ENCODE assay signal across 1 cellular context in genomic region chr20:25632940-25633790, GRCh38.
TF ChIP-seq lines count a peak whose summit lies in the region.

No MANE protein-coding gene starts in this region.

TF ChIP-seq in HEK293, 187 proteins besides CTCF, POLR2A, EP300 and RAD21 (continued from another document and continues in another):
- TF ChIP-seq INSM2 (tag by site-specific recombination; IDR thresholded peaks at IDR 0.05) = 0 out of 2 replicates have a peak, but pooled peaks have one; percentile 28
- TF ChIP-seq ZSCAN23 (tag by site-specific recombination; IDR thresholded peaks at IDR 0.05) = no peak; the same call in 1 of the 2 replicates
- TF ChIP-seq ZNF76 (tag by site-specific recombination; IDR thresholded peaks at IDR 0.05; ENCODE audit: borderline replicate concordance, low read depth) = no peak
- no peak for TF ChIP-seq ZNF571 (tag by site-specific recombination; IDR thresholded peaks at IDR 0.05)
- TF ChIP-seq ZNF621 (tag by site-specific recombination; IDR thresholded peaks at IDR 0.05) = no peak
- TF ChIP-seq ZNF366 (tag by site-specific recombination; conservative IDR thresholded peaks at IDR 0.05) = peak; percentile 67
- TF ChIP-seq ZNF223 (tag by site-specific recombination; IDR thresholded peaks at IDR 0.05) = no peak
- TF ChIP-seq ZNF280D (tag by site-specific recombination; IDR thresholded peaks at IDR 0.05) = no peak
- TF ChIP-seq, protein P1, sequence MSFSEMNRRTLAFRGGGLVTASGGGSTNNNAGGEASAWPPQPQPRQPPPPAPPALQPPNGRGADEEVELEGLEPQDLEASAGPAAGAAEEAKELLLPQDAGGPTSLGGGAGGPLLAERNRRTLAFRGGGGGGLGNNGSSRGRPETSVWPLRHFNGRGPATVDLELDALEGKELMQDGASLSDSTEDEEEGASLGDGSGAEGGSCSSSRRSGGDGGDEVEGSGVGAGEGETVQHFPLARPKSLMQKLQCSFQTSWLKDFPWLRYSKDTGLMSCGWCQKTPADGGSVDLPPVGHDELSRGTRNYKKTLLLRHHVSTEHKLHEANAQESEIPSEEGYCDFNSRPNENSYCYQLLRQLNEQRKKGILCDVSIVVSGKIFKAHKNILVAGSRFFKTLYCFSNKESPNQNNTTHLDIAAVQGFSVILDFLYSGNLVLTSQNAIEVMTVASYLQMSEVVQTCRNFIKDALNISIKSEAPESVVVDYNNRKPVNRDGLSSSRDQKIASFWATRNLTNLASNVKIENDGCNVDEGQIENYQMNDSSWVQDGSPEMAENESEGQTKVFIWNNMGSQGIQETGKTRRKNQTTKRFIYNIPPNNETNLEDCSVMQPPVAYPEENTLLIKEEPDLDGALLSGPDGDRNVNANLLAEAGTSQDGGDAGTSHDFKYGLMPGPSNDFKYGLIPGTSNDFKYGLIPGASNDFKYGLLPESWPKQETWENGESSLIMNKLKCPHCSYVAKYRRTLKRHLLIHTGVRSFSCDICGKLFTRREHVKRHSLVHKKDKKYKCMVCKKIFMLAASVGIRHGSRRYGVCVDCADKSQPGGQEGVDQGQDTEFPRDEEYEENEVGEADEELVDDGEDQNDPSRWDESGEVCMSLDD (tag by site-specific recombination; IDR thresholded peaks at IDR 0.05) = no peak
- TF ChIP-seq ZNF664 (tag by site-specific recombination; IDR thresholded peaks at IDR 0.05) = no peak
- TF ChIP-seq ZSCAN4 (tag by site-specific recombination; IDR thresholded peaks at IDR 0.05) = no peak
- TF ChIP-seq ZNF747 (tag by site-specific recombination; IDR thresholded peaks at IDR 0.05) = no peak
- peak; percentile 40 for TF ChIP-seq SP3 (tag by site-specific recombination; IDR thresholded peaks at IDR 0.05)
- peak; percentile 77 for TF ChIP-seq ZNF629 (tag by site-specific recombination; IDR thresholded peaks at IDR 0.05)
- TF ChIP-seq ZNF623 (tag by site-specific recombination; IDR thresholded peaks at IDR 0.05) = peak; percentile 62
- no peak for TF ChIP-seq FEZF1 (tag by site-specific recombination; IDR thresholded peaks at IDR 0.05)
- TF ChIP-seq, protein P2, sequence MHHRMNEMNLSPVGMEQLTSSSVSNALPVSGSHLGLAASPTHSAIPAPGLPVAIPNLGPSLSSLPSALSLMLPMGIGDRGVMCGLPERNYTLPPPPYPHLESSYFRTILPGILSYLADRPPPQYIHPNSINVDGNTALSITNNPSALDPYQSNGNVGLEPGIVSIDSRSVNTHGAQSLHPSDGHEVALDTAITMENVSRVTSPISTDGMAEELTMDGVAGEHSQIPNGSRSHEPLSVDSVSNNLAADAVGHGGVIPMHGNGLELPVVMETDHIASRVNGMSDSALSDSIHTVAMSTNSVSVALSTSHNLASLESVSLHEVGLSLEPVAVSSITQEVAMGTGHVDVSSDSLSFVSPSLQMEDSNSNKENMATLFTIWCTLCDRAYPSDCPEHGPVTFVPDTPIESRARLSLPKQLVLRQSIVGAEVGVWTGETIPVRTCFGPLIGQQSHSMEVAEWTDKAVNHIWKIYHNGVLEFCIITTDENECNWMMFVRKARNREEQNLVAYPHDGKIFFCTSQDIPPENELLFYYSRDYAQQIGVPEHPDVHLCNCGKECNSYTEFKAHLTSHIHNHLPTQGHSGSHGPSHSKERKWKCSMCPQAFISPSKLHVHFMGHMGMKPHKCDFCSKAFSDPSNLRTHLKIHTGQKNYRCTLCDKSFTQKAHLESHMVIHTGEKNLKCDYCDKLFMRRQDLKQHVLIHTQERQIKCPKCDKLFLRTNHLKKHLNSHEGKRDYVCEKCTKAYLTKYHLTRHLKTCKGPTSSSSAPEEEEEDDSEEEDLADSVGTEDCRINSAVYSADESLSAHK (tag by site-specific recombination; IDR thresholded peaks at IDR 0.05) = no peak
- TF ChIP-seq ZNF10 (tag by site-specific recombination; IDR thresholded peaks at IDR 0.05) = no peak
- TF ChIP-seq RBAK (tag by site-specific recombination; IDR thresholded peaks at IDR 0.05) = no peak
- TF ChIP-seq ZNF335 (tag by site-specific recombination; conservative IDR thresholded peaks at IDR 0.05) = no peak
- peak; percentile 76 for TF ChIP-seq ZNF639 (tag by site-specific recombination; IDR thresholded peaks at IDR 0.05)
- no peak for TF ChIP-seq ZNF561 (tag by site-specific recombination; IDR thresholded peaks at IDR 0.05; ENCODE audit: borderline replicate concordance)
- no peak for TF ChIP-seq ZNF24 (tag by site-specific recombination; IDR thresholded peaks at IDR 0.05)
- 0 out of 2 replicates have a peak, but pooled peaks have one; percentile 46 for TF ChIP-seq ZNF391 (tag by site-specific recombination; IDR thresholded peaks at IDR 0.05; ENCODE audit: borderline replicate concordance, low read depth)
- TF ChIP-seq ZNF518A (tag by site-specific recombination; conservative IDR thresholded peaks at IDR 0.05; ENCODE audit: low read depth) = no peak
- no peak; the same call in 1 of the 2 replicates for TF ChIP-seq ZNF184 (tag by site-specific recombination; IDR thresholded peaks at IDR 0.05)
- TF ChIP-seq ZNF48 (tag by site-specific recombination; IDR thresholded peaks at IDR 0.05) = no peak
- TF ChIP-seq, protein P3, sequence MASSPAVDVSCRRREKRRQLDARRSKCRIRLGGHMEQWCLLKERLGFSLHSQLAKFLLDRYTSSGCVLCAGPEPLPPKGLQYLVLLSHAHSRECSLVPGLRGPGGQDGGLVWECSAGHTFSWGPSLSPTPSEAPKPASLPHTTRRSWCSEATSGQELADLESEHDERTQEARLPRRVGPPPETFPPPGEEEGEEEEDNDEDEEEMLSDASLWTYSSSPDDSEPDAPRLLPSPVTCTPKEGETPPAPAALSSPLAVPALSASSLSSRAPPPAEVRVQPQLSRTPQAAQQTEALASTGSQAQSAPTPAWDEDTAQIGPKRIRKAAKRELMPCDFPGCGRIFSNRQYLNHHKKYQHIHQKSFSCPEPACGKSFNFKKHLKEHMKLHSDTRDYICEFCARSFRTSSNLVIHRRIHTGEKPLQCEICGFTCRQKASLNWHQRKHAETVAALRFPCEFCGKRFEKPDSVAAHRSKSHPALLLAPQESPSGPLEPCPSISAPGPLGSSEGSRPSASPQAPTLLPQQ (tag by site-specific recombination; IDR thresholded peaks at IDR 0.05) = no peak
- no peak for TF ChIP-seq ZNF146 (tag by site-specific recombination; IDR thresholded peaks at IDR 0.05)
- no peak for TF ChIP-seq ZBTB8A (tag by site-specific recombination; IDR thresholded peaks at IDR 0.05)
- TF ChIP-seq ZFP69B (tag by site-specific recombination; IDR thresholded peaks at IDR 0.05) = no peak
- TF ChIP-seq ZNF426 (tag by site-specific recombination; IDR thresholded peaks at IDR 0.05) = no peak
- no peak for TF ChIP-seq ZNF660 (tag by site-specific recombination; IDR thresholded peaks at IDR 0.05)
- TF ChIP-seq ZNF423 (tag by site-specific recombination; IDR thresholded peaks at IDR 0.05) = no peak
- TF ChIP-seq, protein P4, sequence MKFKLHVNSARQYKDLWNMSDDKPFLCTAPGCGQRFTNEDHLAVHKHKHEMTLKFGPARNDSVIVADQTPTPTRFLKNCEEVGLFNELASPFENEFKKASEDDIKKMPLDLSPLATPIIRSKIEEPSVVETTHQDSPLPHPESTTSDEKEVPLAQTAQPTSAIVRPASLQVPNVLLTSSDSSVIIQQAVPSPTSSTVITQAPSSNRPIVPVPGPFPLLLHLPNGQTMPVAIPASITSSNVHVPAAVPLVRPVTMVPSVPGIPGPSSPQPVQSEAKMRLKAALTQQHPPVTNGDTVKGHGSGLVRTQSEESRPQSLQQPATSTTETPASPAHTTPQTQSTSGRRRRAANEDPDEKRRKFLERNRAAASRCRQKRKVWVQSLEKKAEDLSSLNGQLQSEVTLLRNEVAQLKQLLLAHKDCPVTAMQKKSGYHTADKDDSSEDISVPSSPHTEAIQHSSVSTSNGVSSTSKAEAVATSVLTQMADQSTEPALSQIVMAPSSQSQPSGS (tag by site-specific recombination; IDR thresholded peaks at IDR 0.05; ENCODE audit: low read depth) = no peak
- peak; percentile 50; the same call in 1 of the 2 replicates for TF ChIP-seq BCL11A (tag by site-specific recombination; IDR thresholded peaks at IDR 0.05; ENCODE audit: low read depth)
